16 cellular contexts compared by ENCODE assay signal in genomic region chr4:38279077-38279476, GRCh38.
"Had no signal": no experiment of that assay in that cellular context is flagged by ENCODE, and none has a peak within 500 bp of the region (broad histone marks: within the 10 kb centered on the region; RNA-seq: fewer than 3 reads in every experiment).

No MANE protein-coding gene starts in this region.

- H3K36me3 ChIP-seq: esophagus muscularis mucosa, ovary had no signal

- H3K4me3 ChIP-seq: esophagus muscularis mucosa, ovary had no signal

- H3K9me3 ChIP-seq: esophagus muscularis mucosa, ovary had no signal

- DNase-seq: activated B cell treated with CpG ODN at 0.5 μM for 24 hours; activated gamma-delta T cell treated with Interleukin-2 at 50 U/mL for 16 hours; amniotic stem cell; hypothalamus; mesenchymal stem cell; ovary; stimulated activated CD4-positive, alpha-beta T cell treated with anti-CD3 and anti-CD28 coated beads, Interleukin-15, amount 100 ng/mL, for 24 hours; stimulated activated CD4-positive, alpha-beta T cell treated with anti-CD3 and anti-CD28 coated beads, Interleukin-4, amount 100 ng/mL, for 1 hour; stimulated activated naive B cell treated with anti-CD40 and anti-IgM and Interleukin-4, amounts not matched to agents 10 μg/mL and 1 μg/mL and 100 μg/mL, for 72 hours; substantia nigra; T-helper 2 cell; trophoblast cell had no signal

- H3K4me3 Mint-ChIP-seq: activated B cell treated with CpG ODN at 0.5 μM for 24 hours; activated CD4-positive, alpha-beta T cell treated with anti-CD3 and anti-CD28 coated beads, Interleukin-2, amount 10 ng/mL, durations not matched to agents 24 days and 14 days; activated naive CD8-positive, alpha-beta T cell; neural crest cell; stimulated activated naive B cell treated with anti-CD40 and anti-IgM and Interleukin-4, amounts not matched to agents 10 μg/mL and 1 μg/mL and 100 μg/mL, for 72 hours had no signal

- H3K36me3 Mint-ChIP-seq: stimulated activated naive B cell treated with anti-CD40 and anti-IgM and Interleukin-4, amounts not matched to agents 10 μg/mL and 1 μg/mL and 100 μg/mL, for 72 hours had no signal

- H3K27me3 Mint-ChIP-seq: activated B cell treated with CpG ODN at 0.5 μM for 24 hours; activated naive CD8-positive, alpha-beta T cell had no signal

- H3K27ac Mint-ChIP-seq: activated B cell treated with CpG ODN at 0.5 μM for 24 hours; activated CD4-positive, alpha-beta T cell treated with anti-CD3 and anti-CD28 coated beads, Interleukin-2, amount 10 ng/mL, durations not matched to agents 24 days and 14 days; activated naive CD8-positive, alpha-beta T cell; stimulated activated naive B cell treated with anti-CD40 and anti-IgM and Interleukin-4, amounts not matched to agents 10 μg/mL and 1 μg/mL and 100 μg/mL, for 72 hours had no signal

- H3K27me3 ChIP-seq: esophagus muscularis mucosa, ovary had no signal

- H3K27ac ChIP-seq: esophagus muscularis mucosa, ovary had no signal

- H3K4me1 Mint-ChIP-seq: activated B cell treated with CpG ODN at 0.5 μM for 24 hours had no signal
